ENCODE assay signal across 26 cellular contexts in the genomic region with DNA sequence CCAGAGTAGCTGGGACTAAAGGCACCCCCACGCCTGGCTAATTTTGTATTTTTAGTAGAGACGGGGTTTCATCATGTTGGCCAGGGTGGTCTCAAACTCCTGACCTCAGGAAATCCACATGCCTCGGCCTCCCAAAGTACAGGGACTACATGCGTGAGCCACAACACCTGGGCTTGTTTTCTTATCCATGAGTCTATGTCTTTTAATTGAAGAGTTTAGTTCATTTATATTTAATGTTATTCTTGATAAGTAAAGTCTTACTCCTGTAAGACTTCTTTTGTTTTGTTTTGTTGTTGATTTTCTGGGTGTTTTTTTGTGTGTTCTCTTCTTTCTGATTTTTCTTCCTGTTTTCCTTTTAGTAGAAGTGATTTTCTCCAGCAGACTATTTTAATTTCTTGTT.
"Had no signal": no experiment of that assay in that cellular context is flagged by ENCODE, and none has a peak within 500 bp of the region (broad histone marks: within the 10 kb centered on the region; RNA-seq: fewer than 3 reads in every experiment).

No MANE protein-coding gene starts in this region.

- H3K79me2 ChIP-seq: hepatocyte had no signal

- H3K9me3 ChIP-seq: colonic mucosa had no signal

- ATAC-seq: effector memory CD8-positive, alpha-beta T cell; esophagus mucosa; foreskin keratinocyte; gastrocnemius medialis; gastroesophageal sphincter; heart left ventricle; heart right ventricle had no signal

- H3K27me3 ChIP-seq: colonic mucosa, dorsolateral prefrontal cortex, esophagus muscularis mucosa, esophagus squamous epithelium, foreskin keratinocyte, gastrocnemius medialis, gastroesophageal sphincter, heart left ventricle, heart right ventricle, hepatocyte had no signal

- H3K4me1 ChIP-seq: colonic mucosa, esophagus muscularis mucosa, esophagus squamous epithelium, foreskin keratinocyte, gastrocnemius medialis, gastroesophageal sphincter, heart left ventricle, heart right ventricle had no signal

- H3K4me3 ChIP-seq: colonic mucosa, coronary artery, dorsolateral prefrontal cortex, esophagus muscularis mucosa, esophagus squamous epithelium, gastrocnemius medialis, gastroesophageal sphincter, heart left ventricle, heart right ventricle, hepatocyte had no signal

- H3K4me2 ChIP-seq: hepatocyte had no signal

- H3K27ac ChIP-seq: colonic mucosa, coronary artery, dorsolateral prefrontal cortex, epithelial cell of prostate, esophagus muscularis mucosa, esophagus squamous epithelium, foreskin keratinocyte, gastrocnemius medialis, gastroesophageal sphincter, heart left ventricle, heart right ventricle, hepatocyte had no signal

- FAIRE-seq: endothelial cell of umbilical vein had no signal

- DNase-seq: colonic mucosa; cortex of kidney; dermis blood vessel endothelial cell; dorsolateral prefrontal cortex; effector CD4-positive, alpha-beta T cell; effector CD8-positive, alpha-beta T cell; effector memory CD4-positive, alpha-beta T cell; effector memory CD8-positive, alpha-beta T cell; endodermal cell; erythroblast; esophagus squamous epithelium; foreskin fibroblast; foreskin keratinocyte; foreskin melanocyte; gastrocnemius medialis; glutamatergic neuron; head of caudate nucleus; heart left ventricle; heart right ventricle had no signal

- H2AFZ ChIP-seq: hepatocyte had no signal

- H3K36me3 ChIP-seq: colonic mucosa, esophagus squamous epithelium, gastrocnemius medialis, gastroesophageal sphincter, heart left ventricle, heart right ventricle had no signal
